Comparison of ENCODE assay signal across 8 cellular contexts in genomic region chr4:82799006-82799881, GRCh38. TPM values are rescaled to one million over a fixed set of nuclear protein-coding genes. Genes with fewer than 3 reads are reported as not detected.
DNase-seq lines count a peak whose midpoint lies in the region; ATAC-seq and TF ChIP-seq lines count a peak whose summit lies in the region.

No MANE protein-coding gene starts in this region.

- intact Hi-C loops in Caco-2 (cut with micrococcal nuclease; ENCODE audit: unreplicated experiment) (loop anchor here (5.0 kb wide), 2 partner anchors 52 to 337 kb away; no protein-coding TSS in a partner anchor), heart left ventricle (cut with DNase I) (no loop called here)

- H3K9me3 Mint-ChIP-seq in Caco-2 (ENCODE audit: unreplicated experiment) = no peaks in the 10 kb centered on the region

- no peaks in the 10 kb centered on the region for H3K36me3 ChIP-seq in Caco-2 (ENCODE audit: control insufficient read depth, insufficient read depth, low read length)
- no peaks in the 10 kb centered on the region for H3K36me3 ChIP-seq in HAP-1 (replicated peaks)
- no peaks in the 10 kb centered on the region for H3K36me3 ChIP-seq in heart left ventricle

- H3K27me3 Mint-ChIP-seq in Caco-2 (ENCODE audit: insufficient read depth, unreplicated experiment) = peaks cover 5% of the 10 kb centered on the region

- peak overlapping the region; percentile 64 for H3K4me3 ChIP-seq in Caco-2 (ENCODE audit: low read depth, low read length)
- H3K4me3 ChIP-seq in HAP-1 = peak overlapping the region; percentile 48
- peak overlapping the region; percentile 71 for H3K4me3 ChIP-seq in WI38 (ENCODE audit: low read depth, low read length)
- peak overlapping the region; percentile 48 to 86 (median 74) for H3K4me3 ChIP-seq in heart left ventricle
- H3K4me3 ChIP-seq in skeletal muscle cell (ENCODE audit: low read depth, low read length) = peak overlapping the region; percentile 71

- no peak for DNase-seq in Caco-2
- no peak for DNase-seq in HAP-1 (ENCODE audit: low spot score in 2 of 2)
- no peak for DNase-seq in heart left ventricle
- no peak for DNase-seq in skeletal muscle cell (ENCODE audit: low read depth)
- no peak for DNase-seq in middle frontal gyrus (ENCODE audit: extremely low spot score, low spot score)
- DNase-seq in stimulated activated naive CD4-positive, alpha-beta T cell treated with Interleukin-2 at 50 U/mL for 16 hours (lab: John Stamatoyannopoulos, UW) = no peak
- DNase-seq in stimulated activated CD4-positive, alpha-beta T cell treated with anti-CD3 and anti-CD28 coated beads, Interleukin-12 subunit alpha, Interleukin-12 subunit beta, amount 100 ng/mL, for 4 hours = no peak

- TF ChIP-seq CTCF in Caco-2 (IDR thresholded peaks at IDR 0.05; ENCODE audit: insufficient read depth in 1 of 2, low read depth in 1 of 2, low read length in 1 of 2, severe bottlenecking in 1 of 2, unreplicated experiment in 1 of 2) = no peak
- TF ChIP-seq CTCF in WI38 (IDR thresholded peaks at IDR 0.05; ENCODE audit: low read depth, low read length) = no peak
- TF ChIP-seq CTCF in heart left ventricle (IDR thresholded peaks at IDR 0.05) = no peak

- peak overlapping the region; percentile 74 for H3K4me3 Mint-ChIP-seq in Caco-2 (ENCODE audit: unreplicated experiment)

- in situ Hi-C loops in HAP-1 (cut with MboI; ENCODE audit: low sequenced_read_pairs) = no loop called here

- WGBS in heart left ventricle, 4 donors = 9 to 15% (median 12%) methylated on average over 15 to 25 of the region's 25 CpGs

- H3K9me3 ChIP-seq in Caco-2 (no peaks in the 10 kb centered on the region), HAP-1 (no peaks in the 10 kb centered on the region), heart left ventricle (no peaks in the 10 kb centered on the region)

- TF ChIP-seq POLR2A in heart left ventricle (IDR thresholded peaks at IDR 0.05) = no peak

- H3K27ac ChIP-seq in heart left ventricle = peak overlapping the region in 4 of 12 donors; percentile 54 to 76 (median 60)

- ATAC-seq in heart left ventricle = peak in 2 of 4 donors; percentile 33 to 45

- H3K27me3 ChIP-seq in Caco-2 (replicated peaks; ENCODE audit: control insufficient read depth, insufficient read depth, low read length) (no peaks in the 10 kb centered on the region), HAP-1 (ENCODE audit: low read depth) (peaks cover 3% of the 10 kb centered on the region; the same call in 1 of the 2 replicates), heart left ventricle (peaks cover 0 to 25% (median 0%) of the 10 kb centered on the region in 9 donors)

- H3K4me1 Mint-ChIP-seq in Caco-2 (ENCODE audit: low read depth, unreplicated experiment) = no peaks in the 10 kb centered on the region

- no peak overlapping the region for H3K27ac Mint-ChIP-seq in Caco-2 (ENCODE audit: unreplicated experiment)

- no peaks in the 10 kb centered on the region for H3K36me3 Mint-ChIP-seq in Caco-2 (ENCODE audit: insufficient read depth, unreplicated experiment)

- BruUV-seq in Caco-2 (replicated peaks; lab: Mats Ljungman, UMichigan) = no TSS peak

- H3K4me1 ChIP-seq in Caco-2 = no peaks in the 10 kb centered on the region
- H3K4me1 ChIP-seq in HAP-1 = peaks cover 5% of the 10 kb centered on the region
- peaks cover 0 to 26% (median 10%) of the 10 kb centered on the region in 12 donors for H3K4me1 ChIP-seq in heart left ventricle

- CTCF ChIA-PET in Caco-2 (lab: Charles Lee) = interaction anchor here (0.6 to 1.5 kb wide), 4 partner anchors 65 to 90 kb away, joined by 3 to 4 read pairs (median 3); no protein-coding TSS in a partner anchor

- POLR2A ChIA-PET in Caco-2 (lab: Charles Lee) = no interaction called here

RNA-seq across cellular contexts. Expression of gene SCD5, which starts 0.6 kb away (rescaled TPM):
- total RNA-seq in Caco-2 (2022) = 2.7 and 3.4 TPM in 2 replicates
- total RNA-seq in heart left ventricle = 1 to 10 TPM; 1.4 to 6.8 (median 3.0) TPM
- 1 to 10 TPM; 2.4 to 2.5 TPM for polyA plus RNA-seq in heart left ventricle
